In the genomic region with DNA sequence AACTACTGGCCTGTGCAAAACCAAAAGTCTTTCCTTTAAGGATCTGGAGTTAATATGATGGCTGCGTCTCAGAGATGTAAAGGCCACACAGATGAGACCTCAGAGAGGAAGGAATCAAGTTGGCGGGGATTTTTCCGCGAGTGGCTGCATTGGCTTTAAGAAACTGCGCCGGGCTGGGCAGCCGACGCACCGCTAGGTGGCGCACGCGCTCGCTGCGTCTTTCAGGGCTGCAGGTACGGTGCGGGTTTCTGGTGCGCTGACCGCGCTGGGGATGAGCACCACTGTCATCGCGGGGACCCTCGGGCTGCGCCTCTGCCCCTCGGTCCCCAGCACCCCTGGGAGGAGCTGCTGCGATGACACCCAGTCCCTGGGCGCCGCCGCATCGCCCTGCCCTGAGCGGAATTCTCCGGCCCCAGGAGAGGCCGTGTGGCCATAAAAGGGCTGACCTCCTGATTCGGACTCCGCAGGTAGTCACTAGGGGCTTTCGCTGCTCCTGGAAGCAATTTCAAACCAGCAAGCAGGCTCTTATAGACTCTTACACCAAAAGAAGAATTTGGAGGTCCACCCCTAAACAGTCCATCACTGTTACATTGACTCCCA, we compare ENCODE assay signal across 8 cellular contexts.
DNase-seq lines count a peak whose midpoint lies in the region; ATAC-seq and TF ChIP-seq lines count a peak whose summit lies in the region.

No MANE protein-coding gene starts in this region.

- peak overlapping the region in 1 of 9 donors; percentile 70 for H3K27ac Mint-ChIP-seq in naive thymus-derived CD4-positive, alpha-beta T cell
- no peak overlapping the region for H3K27ac Mint-ChIP-seq in stimulated activated naive CD8-positive, alpha-beta T cell treated with anti-CD3 and anti-CD28 coated beads, Interleukin-15, amount 100 ng/mL, for 72 hours

- 0 to 27% methylated on average over 13 to 20 of the region's 35 CpGs for WGBS in esophagus squamous epithelium, 2 donors

- POLR2A ChIA-PET in naive thymus-derived CD4-positive, alpha-beta T cell (lab: Charles Lee) = no interaction called here

- H3K4me1 Mint-ChIP-seq in naive thymus-derived CD4-positive, alpha-beta T cell = peaks cover 0 to 2% (median 0%) of the 10 kb centered on the region in 7 donors
- H3K4me1 Mint-ChIP-seq in stimulated activated naive CD8-positive, alpha-beta T cell treated with anti-CD3 and anti-CD28 coated beads, Interleukin-15, amount 100 ng/mL, for 72 hours = peaks cover 5% of the 10 kb centered on the region

- peaks cover 0 to 9% (median 8%) of the 10 kb centered on the region in 3 donors for H3K4me1 ChIP-seq in esophagus squamous epithelium
- H3K4me1 ChIP-seq in naive thymus-derived CD4-positive, alpha-beta T cell (ENCODE audit: control insufficient read depth in 2 of 2, insufficient read depth in 2 of 2, low read length in 2 of 2) = no peaks in the 10 kb centered on the region

- ATAC-seq in GM19351 (IDR thresholded peaks at IDR 0.05; ENCODE audit: unreplicated experiment) (peak; percentile 50), HG03097 (IDR thresholded peaks at IDR 0.05; ENCODE audit: low FRiP score, unreplicated experiment) (no peak)
- peak; percentile 67 for ATAC-seq in naive thymus-derived CD4-positive, alpha-beta T cell
- ATAC-seq in stimulated activated naive CD8-positive, alpha-beta T cell treated with anti-CD3 and anti-CD28 coated beads, Interleukin-15, amount 100 ng/mL, for 72 hours = peak; percentile 77

- peak; percentile 66 to 96 (median 81) for TF ChIP-seq CTCF in esophagus squamous epithelium (IDR thresholded peaks at IDR 0.05)

- peaks cover 18 to 50% (median 29%) of the 10 kb centered on the region in 5 donors for H3K27me3 Mint-ChIP-seq in naive thymus-derived CD4-positive, alpha-beta T cell
- peaks cover 48% of the 10 kb centered on the region for H3K27me3 Mint-ChIP-seq in stimulated activated naive CD8-positive, alpha-beta T cell treated with anti-CD3 and anti-CD28 coated beads, Interleukin-15, amount 100 ng/mL, for 72 hours

- intact Hi-C loops in esophagus squamous epithelium (cut with DNase I) = no loop called here
- intact Hi-C loops in naive thymus-derived CD4-positive, alpha-beta T cell (cut with micrococcal nuclease) = loop anchor here (2.0 to 10.0 kb wide), 2 partner anchors 111 to 679 kb away; no protein-coding TSS in a partner anchor

- H3K36me3 Mint-ChIP-seq in naive thymus-derived CD4-positive, alpha-beta T cell = no peaks in the 10 kb centered on the region

- peaks cover 0 to 4% (median 0%) of the 10 kb centered on the region in 3 donors for H3K9me3 ChIP-seq in esophagus squamous epithelium
- H3K9me3 ChIP-seq in naive thymus-derived CD4-positive, alpha-beta T cell (ENCODE audit: control insufficient read depth in 2 of 3, low read length in 3 of 3) = no peaks in the 10 kb centered on the region

- H3K36me3 ChIP-seq in esophagus squamous epithelium = no peaks in the 10 kb centered on the region
- H3K36me3 ChIP-seq in naive thymus-derived CD4-positive, alpha-beta T cell (ENCODE audit: control insufficient read depth in 2 of 3, insufficient read depth in 3 of 3, low read length in 3 of 3) = no peaks in the 10 kb centered on the region

- peak overlapping the region in 1 of 4 donors; percentile 50 for H3K4me3 ChIP-seq in esophagus squamous epithelium
- no peak overlapping the region for H3K4me3 ChIP-seq in naive thymus-derived CD4-positive, alpha-beta T cell (ENCODE audit: low read length)

- H3K9me3 Mint-ChIP-seq in naive thymus-derived CD4-positive, alpha-beta T cell = peaks cover 0 to 2% (median 0%) of the 10 kb centered on the region in 11 donors
- peaks cover 0 to 3% of the 10 kb centered on the region in 2 donors for H3K9me3 Mint-ChIP-seq in stimulated activated naive CD8-positive, alpha-beta T cell treated with anti-CD3 and anti-CD28 coated beads, Interleukin-15, amount 100 ng/mL, for 72 hours

- DNase-seq in 8988T (peak; percentile 41), NCI-H526 (lab: John Stamatoyannopoulos, UW) (peak; percentile 5 to 81), activated T-cell treated with anti-CD3 and anti-CD28 coated beads for 24 hours (ENCODE audit: low read depth) (peak; percentile 20), esophagus squamous epithelium (lab: John Stamatoyannopoulos, UW) (no peak)
- peak; percentile 20 to 66 (median 38) for DNase-seq in naive thymus-derived CD4-positive, alpha-beta T cell
- peak; percentile 48 to 50 for DNase-seq in stimulated activated naive CD8-positive, alpha-beta T cell treated with anti-CD3 and anti-CD28 coated beads, Interleukin-15, amount 100 ng/mL, for 72 hours

- no peak overlapping the region for H3K27ac ChIP-seq in esophagus squamous epithelium
- no peak overlapping the region for H3K27ac ChIP-seq in naive thymus-derived CD4-positive, alpha-beta T cell (ENCODE audit: low read depth, low read length)

- peaks cover 0 to 60% (median 0%) of the 10 kb centered on the region in 4 donors for H3K27me3 ChIP-seq in esophagus squamous epithelium
- H3K27me3 ChIP-seq in naive thymus-derived CD4-positive, alpha-beta T cell (ENCODE audit: control insufficient read depth in 2 of 2, insufficient read depth in 2 of 2, low read length in 2 of 2) = no peaks in the 10 kb centered on the region

- CTCF ChIA-PET in naive thymus-derived CD4-positive, alpha-beta T cell (lab: Charles Lee) = interaction anchor here (0.6 kb wide), 1 partner anchor 111 kb away, joined by 4 read pairs; no protein-coding TSS in a partner anchor

- no peak for TF ChIP-seq POLR2A in esophagus squamous epithelium (IDR thresholded peaks at IDR 0.05)

- no peak overlapping the region for H3K4me3 Mint-ChIP-seq in naive thymus-derived CD4-positive, alpha-beta T cell
- no peak overlapping the region for H3K4me3 Mint-ChIP-seq in stimulated activated naive CD8-positive, alpha-beta T cell treated with anti-CD3 and anti-CD28 coated beads, Interleukin-15, amount 100 ng/mL, for 72 hours
